ENCODE assay signal across 8 cellular contexts in genomic region chr16:24987304-24988136, GRCh38. TPM values are rescaled to one million over a fixed set of nuclear protein-coding genes. Genes with fewer than 3 reads are reported as not detected.
DNase-seq lines count a peak whose midpoint lies in the region; ATAC-seq, FAIRE-seq and TF ChIP-seq lines count a peak whose summit lies in the region.
"Not testable (repeated sequence)": the region's sequence is repeated elsewhere in the genome, so short reads cannot be mapped to it uniquely, and the experiment has no call there.

No MANE protein-coding gene starts in this region.

- FAIRE-seq in H54 (lab: Jason Lieb, UNC), result peak; percentile 50

- POLR2A ChIA-PET in AG04450 (lab: Yijun Ruan, JAX), result interaction anchor here (0.6 to 2.1 kb wide), 7 partner anchors 10 to 439 kb away, joined by 3 to 19 read pairs (median 6); no protein-coding TSS in a partner anchor
- POLR2A ChIA-PET in naive thymus-derived CD4-positive, alpha-beta T cell (lab: Charles Lee), result interaction anchor here (2.4 kb wide), 1 partner anchor 62 kb away, joined by 5 read pairs; no protein-coding TSS in a partner anchor

- H3K9me3 Mint-ChIP-seq in naive thymus-derived CD4-positive, alpha-beta T cell, result not testable (repeated sequence)

- H3K27ac Mint-ChIP-seq in naive thymus-derived CD4-positive, alpha-beta T cell, result peak overlapping the region in 8 of 9 donors; percentile 15 to 79 (median 44)

- H3K4me1 Mint-ChIP-seq in naive thymus-derived CD4-positive, alpha-beta T cell, result peaks cover 52 to 95% (median 83%) of the 10 kb centered on the region in 7 donors

- not testable (repeated sequence) for H3K4me3 ChIP-seq in AG04450 (ENCODE audit: low read depth, low read length); right cardiac atrium (ENCODE audit: low read length); naive thymus-derived CD4-positive, alpha-beta T cell (ENCODE audit: low read length); stomach

- TF ChIP-seq EP300 in stomach (IDR thresholded peaks at IDR 0.05), result not testable (repeated sequence)

- H3K27me3 ChIP-seq in AG04450 (ENCODE audit: control insufficient read depth, insufficient read depth, low read length); right cardiac atrium (ENCODE audit: control insufficient read depth, insufficient read depth); naive thymus-derived CD4-positive, alpha-beta T cell (ENCODE audit: control insufficient read depth in 2 of 2, insufficient read depth in 2 of 2, low read length in 2 of 2); stomach: not testable (repeated sequence)

- H3K27ac ChIP-seq in AG04450 (ENCODE audit: low read depth, low read length), result peak overlapping the region; percentile 98
- peak overlapping the region; percentile 9 for H3K27ac ChIP-seq in adipose tissue (ENCODE audit: low read depth, low read length)
- peak overlapping the region; percentile 94 for H3K27ac ChIP-seq in right cardiac atrium (ENCODE audit: low read length)
- not testable (repeated sequence) for H3K27ac ChIP-seq in naive thymus-derived CD4-positive, alpha-beta T cell (ENCODE audit: low read depth, low read length)
- peak overlapping the region in 4 of 5 donors; percentile 73 to 81 (median 76) for H3K27ac ChIP-seq in stomach

- not testable (repeated sequence) for TF ChIP-seq CTCF in AG04450 (IDR thresholded peaks at IDR 0.05; ENCODE audit: low read depth, low read length); stomach (IDR thresholded peaks at IDR 0.05)

- 59 to 73% (median 66%) methylated on average over 8 of the region's 8 CpGs for WGBS in adipose tissue, 3 donors
- 68% methylated on average over 8 of the region's 8 CpGs for WGBS in right cardiac atrium
- 51 to 74% (median 64%) methylated on average over 8 of the region's 8 CpGs for WGBS in stomach, 5 donors

- H3K36me3 Mint-ChIP-seq in naive thymus-derived CD4-positive, alpha-beta T cell, result peaks cover 4 to 14% (median 6%) of the 10 kb centered on the region in 5 donors

- H3K9me3 ChIP-seq in AG04450 (ENCODE audit: control insufficient read depth, insufficient read depth, low read length); right cardiac atrium (ENCODE audit: control insufficient read depth, low read length); naive thymus-derived CD4-positive, alpha-beta T cell (ENCODE audit: control insufficient read depth in 2 of 3, low read length in 3 of 3); stomach: not testable (repeated sequence)

- H3K36me3 ChIP-seq in naive thymus-derived CD4-positive, alpha-beta T cell (ENCODE audit: control insufficient read depth in 2 of 3, insufficient read depth in 3 of 3, low read length in 3 of 3); stomach: not testable (repeated sequence)

- intact Hi-C loops in right cardiac atrium (cut with DNase I); stomach (cut with DNase I; ENCODE audit: low total_unique reads): not testable (repeated sequence)
- intact Hi-C loops in naive thymus-derived CD4-positive, alpha-beta T cell (cut with micrococcal nuclease), result loop anchor here in 1 of 2 donors (2.0 to 10.0 kb wide), 2 partner anchors 21 to 237 kb away; no protein-coding TSS in a partner anchor

- not testable (repeated sequence) for H3K27me3 Mint-ChIP-seq in naive thymus-derived CD4-positive, alpha-beta T cell

- H3K4me3 Mint-ChIP-seq in naive thymus-derived CD4-positive, alpha-beta T cell, result peak overlapping the region in 2 of 10 donors; percentile 29 to 31

- H3K4me1 ChIP-seq in right cardiac atrium (ENCODE audit: control insufficient read depth, insufficient read depth, low read length) (peaks cover 38% of the 10 kb centered on the region), stomach (peaks cover 55 to 85% (median 70%) of the 10 kb centered on the region in 4 donors)
- not testable (repeated sequence) for H3K4me1 ChIP-seq in naive thymus-derived CD4-positive, alpha-beta T cell (ENCODE audit: control insufficient read depth in 2 of 2, insufficient read depth in 2 of 2, low read length in 2 of 2)

- DNase-seq in AG04450 (ENCODE audit: low read depth, low spot score); H54 (ENCODE audit: insufficient read length, low spot score); right cardiac atrium; naive thymus-derived CD4-positive, alpha-beta T cell; stomach: not testable (repeated sequence)
- DNase-seq in RPMI7951 (ENCODE audit: low read depth) (peak; percentile 32), dermis blood vessel endothelial cell (peak; percentile 82)

- CTCF ChIA-PET in AG04450 (lab: Charles Lee), result interaction anchor here (1.1 kb wide), 1 partner anchor 28 kb away, joined by 3 read pairs; the partner anchor contains the start of gene ARHGAP17
- CTCF ChIA-PET in naive thymus-derived CD4-positive, alpha-beta T cell (lab: Charles Lee), result not testable (repeated sequence)

- not testable (repeated sequence) for ATAC-seq in right cardiac atrium; naive thymus-derived CD4-positive, alpha-beta T cell

- not testable (repeated sequence) for TF ChIP-seq POLR2A in H54 (IDR thresholded peaks at IDR 0.05; ENCODE audit: low read depth, low read length); stomach (IDR thresholded peaks at IDR 0.05)

RNA-seq across cellular contexts. Expression of gene ARHGAP17, which starts 27.6 kb away (rescaled TPM):
- polyA plus RNA-seq in AG04450 (2011; rRNA removed) (53.7 and 65.9 TPM in 2 replicates), adipose tissue (10 to 100 TPM; 13.1 to 49.6 (median 43.9) TPM), right cardiac atrium (33.5 TPM), stomach (10 to 100 TPM; 18.4 to 22.7 (median 20.5) TPM)
- 66.7 and 69.8 TPM in 2 replicates for polyA minus RNA-seq in AG04450 (2011; rRNA and poly(A)+ RNA removed)
- 19.8 and 23.4 TPM in 2 replicates for total RNA-seq in RPMI7951 (2014; rRNA removed; shearing (Covaris generic))
- total RNA-seq in dermis blood vessel endothelial cell (59.9 and 81.3 TPM in 2 replicates), right cardiac atrium (10 to 100 TPM; 45.4 to 58.2 (median 52.6) TPM), stomach (100 to 1,000 TPM in 2 of 5 donors, 10 to 100 TPM in 3; 30.3 to 414 (median 74.9) TPM)
- 10 to 100 TPM; 58.8 to 92.7 (median 70.6) TPM for total RNA-seq in naive thymus-derived CD4-positive, alpha-beta T cell
- 10 to 100 TPM; 26.3 to 45.6 TPM for polyA plus RNA-seq in naive thymus-derived CD4-positive, alpha-beta T cell
